Comparison of ENCODE assay signal across 22 cellular contexts in genomic region chr5:114830114-114830513, GRCh38.
"Had no signal": no experiment of that assay in that cellular context is flagged by ENCODE, and none has a peak within 500 bp of the region (broad histone marks: within the 10 kb centered on the region; RNA-seq: fewer than 3 reads in every experiment).

No MANE protein-coding gene starts in this region.

- H3K9me3 Mint-ChIP-seq: type B pancreatic cell had no signal

- FAIRE-seq: pancreas had no signal

- H3K27ac Mint-ChIP-seq: effector memory CD8-positive, alpha-beta T cell; naive thymus-derived CD8-positive, alpha-beta T cell; progenitor cell of endocrine pancreas; stimulated activated naive B cell treated with anti-CD40 and anti-IgM and Interleukin-4, amounts not matched to agents 10 μg/mL and 1 μg/mL and 100 μg/mL, for 72 hours; type B pancreatic cell had no signal

- H3K36me3 ChIP-seq: esophagus squamous epithelium, gastroesophageal sphincter, pancreas, uterus had no signal

- H3K4me3 Mint-ChIP-seq: effector memory CD8-positive, alpha-beta T cell; naive thymus-derived CD8-positive, alpha-beta T cell; neural crest cell; stimulated activated naive B cell treated with anti-CD40 and anti-IgM and Interleukin-4, amounts not matched to agents 10 μg/mL and 1 μg/mL and 100 μg/mL, for 72 hours; type B pancreatic cell had no signal

- ATAC-seq: effector memory CD8-positive, alpha-beta T cell; gastroesophageal sphincter; left lobe of liver; mucosa of descending colon; naive thymus-derived CD8-positive, alpha-beta T cell; pancreas; right cardiac atrium had no signal

- H3K27me3 ChIP-seq: esophagus squamous epithelium, gastroesophageal sphincter, pancreas, uterus had no signal

- H3K4me1 ChIP-seq: esophagus squamous epithelium, gastroesophageal sphincter, pancreas, uterus had no signal

- H3K36me3 Mint-ChIP-seq: naive thymus-derived CD8-positive, alpha-beta T cell; type B pancreatic cell had no signal

- H3K27ac ChIP-seq: epithelial cell of prostate, esophagus squamous epithelium, gastroesophageal sphincter, pancreas, uterus had no signal

- H3K4me1 Mint-ChIP-seq: naive thymus-derived CD8-positive, alpha-beta T cell; stimulated activated naive B cell treated with anti-CD40 and anti-IgM and Interleukin-4, amounts not matched to agents 10 μg/mL and 1 μg/mL and 100 μg/mL, for 72 hours had no signal

- DNase-seq: effector memory CD8-positive, alpha-beta T cell; esophagus squamous epithelium; foreskin fibroblast; glutamatergic neuron; islet precursor cell; mammary epithelial cell; mucosa of descending colon; naive thymus-derived CD8-positive, alpha-beta T cell; occipital lobe; pancreas; right cardiac atrium; stimulated activated CD4-positive, alpha-beta T cell treated with anti-CD3 and anti-CD28 coated beads, Interleukin-4, amount 100 ng/mL, for 1 hour; stimulated activated CD8-positive, alpha-beta memory T cell treated with anti-CD3 and anti-CD28 coated beads, Interleukin-4, amount 100 ng/mL, for 48 hours; stimulated activated naive B cell treated with anti-CD40 and anti-IgM and Interleukin-4, amounts not matched to agents 10 μg/mL and 1 μg/mL and 100 μg/mL, for 72 hours; uterus had no signal

- H3K4me3 ChIP-seq: esophagus squamous epithelium, gastroesophageal sphincter, mucosa of descending colon, pancreas, smooth muscle cell, uterus had no signal

- H3K9me3 ChIP-seq: mucosa of descending colon, pancreas, uterus had no signal

- H3K27me3 Mint-ChIP-seq: effector memory CD8-positive, alpha-beta T cell; naive thymus-derived CD8-positive, alpha-beta T cell; progenitor cell of endocrine pancreas; stimulated activated naive B cell treated with anti-CD40 and anti-IgM and Interleukin-4, amounts not matched to agents 10 μg/mL and 1 μg/mL and 100 μg/mL, for 72 hours had no signal
